Comparison of ENCODE assay signal across 1 cellular context in genomic region chr22:29693671-29694070, GRCh38.
TF ChIP-seq lines count a peak whose summit lies in the region.

No MANE protein-coding gene starts in this region.

TF ChIP-seq in HepG2, 621 proteins besides CTCF, POLR2A, EP300 and RAD21:
- TF ChIP-seq ZNF264 (CRISPR knock-in tag; IDR thresholded peaks at IDR 0.05): no peak
- TF ChIP-seq ZFAT (CRISPR knock-in tag; conservative IDR thresholded peaks at IDR 0.05): no peak
- TF ChIP-seq REPIN1 (CRISPR knock-in tag; IDR thresholded peaks at IDR 0.05; ENCODE audit: borderline replicate concordance, low read depth): no peak
- no peak for TF ChIP-seq KLF13 (CRISPR knock-in tag; IDR thresholded peaks at IDR 0.05)
- TF ChIP-seq ZNF414 (CRISPR knock-in tag; IDR thresholded peaks at IDR 0.05): no peak
- no peak for TF ChIP-seq SRF (IDR thresholded peaks at IDR 0.05; ENCODE audit: low read depth, low read length)
- TF ChIP-seq TRIM22 (IDR thresholded peaks at IDR 0.05): no peak
- no peak for TF ChIP-seq DR1 (CRISPR knock-in tag; IDR thresholded peaks at IDR 0.05)
- TF ChIP-seq MTA1 (CRISPR knock-in tag; IDR thresholded peaks at IDR 0.05; ENCODE audit: borderline replicate concordance): no peak
- no peak for TF ChIP-seq ZBTB26 (CRISPR knock-in tag; IDR thresholded peaks at IDR 0.05; ENCODE audit: borderline replicate concordance)
- no peak for TF ChIP-seq ZNF234 (CRISPR knock-in tag; conservative IDR thresholded peaks at IDR 0.05)
- no peak for TF ChIP-seq ZNF121 (CRISPR knock-in tag; IDR thresholded peaks at IDR 0.05)
